9 cellular contexts compared by ENCODE assay signal in genomic region chr2:207734264-207734635, GRCh38. TPM values are rescaled to one million over a fixed set of nuclear protein-coding genes. Genes with fewer than 3 reads are reported as not detected.
DNase-seq lines count a peak whose midpoint lies in the region; ATAC-seq, FAIRE-seq and TF ChIP-seq lines count a peak whose summit lies in the region.
"Had no signal": no experiment of that assay in that cellular context is flagged by ENCODE, and none has a peak within 500 bp of the region (broad histone marks: within the 10 kb centered on the region; RNA-seq: fewer than 3 reads in every experiment).

No MANE protein-coding gene starts in this region.

- no peak for DNase-seq in AG09319 (ENCODE audit: extremely low read depth, low read depth)
- DNase-seq in H54 (ENCODE audit: insufficient read length, low spot score), result no peak
- no peak for DNase-seq in left colon
- no peak for DNase-seq in stimulated activated CD4-positive, alpha-beta T cell treated with anti-CD3 and anti-CD28 coated beads, Interleukin-12 subunit alpha, Interleukin-12 subunit beta, amount 100 ng/mL, for 4 hours
- DNase-seq in NCI-H2107 (lab: John Stamatoyannopoulos, UW), result no peak
- DNase-seq: activated T-cell treated with anti-CD3 and anti-CD28 coated beads, Interleukin-2, amount 50 U/mL, for 48 hours had no signal

- peak; percentile 84 for FAIRE-seq in H54 (lab: Jason Lieb, UNC)

- no peak overlapping the region for H3K4me3 ChIP-seq in WI38 (ENCODE audit: low read depth, low read length)

- intact Hi-C loops in left colon (cut with DNase I, micrococcal nuclease), result no loop called here

- ATAC-seq in left colon (peak; percentile 92), HG03521 (IDR thresholded peaks at IDR 0.05; ENCODE audit: unreplicated experiment) (no peak)
- no peak for ATAC-seq in activated CD4-positive, CD25-positive, alpha-beta regulatory T cell treated with anti-CD3 and anti-CD28 coated beads, Interleukin-2, amount 50 U/mL, for 24 hours

- TF ChIP-seq CTCF in AG09319 (IDR thresholded peaks at IDR 0.05; ENCODE audit: low read depth, low read length) (peak; percentile 63), WI38 (IDR thresholded peaks at IDR 0.05; ENCODE audit: low read depth, low read length) (peak; percentile 30; the same call in 1 of the 2 replicates)

- no peak for TF ChIP-seq POLR2A in H54 (IDR thresholded peaks at IDR 0.05; ENCODE audit: low read depth, low read length)

RNA-seq across cellular contexts. Expression of gene CCNYL1, which starts 22.8 kb away (rescaled TPM):
- total RNA-seq in left colon, result 10 to 100 TPM; 38.6 to 51.4 TPM

RNA-seq across cellular contexts. Expression of gene FZD5, which starts 35.5 kb away (rescaled TPM):
- 100 to 1,000 TPM; 109 to 147 TPM for total RNA-seq in left colon
